In genomic region chr13:110683203-110683883, GRCh38 we compare ENCODE assay signal across 8 cellular contexts. TPM values are rescaled to one million over a fixed set of nuclear protein-coding genes. Genes with fewer than 3 reads are reported as not detected.
DNase-seq lines count a peak whose midpoint lies in the region; ATAC-seq and TF ChIP-seq lines count a peak whose summit lies in the region.

No MANE protein-coding gene starts in this region.

- H3K27me3 Mint-ChIP-seq in activated naive CD4-positive, alpha-beta T cell treated with anti-CD3 and anti-CD28 coated beads, Interleukin-2, amount 10 ng/mL, durations not matched to agents 7 days and 5 days, result no peaks in the 10 kb centered on the region

- ATAC-seq in gastrocnemius medialis, result peak in 1 of 2 donors; percentile 46
- no peak for ATAC-seq in GM21367 (IDR thresholded peaks at IDR 0.05; ENCODE audit: unreplicated experiment)

- H3K4me3 ChIP-seq in fibroblast of mammary gland (ENCODE audit: control insufficient read depth, low read depth, low read length) (no peak overlapping the region), gastrocnemius medialis (no peak overlapping the region), dorsolateral prefrontal cortex (no peak overlapping the region)

- H3K27ac ChIP-seq in gastrocnemius medialis (no peak overlapping the region), dorsolateral prefrontal cortex (peak overlapping the region in 8 of 59 donors; percentile 13 to 38 (median 29))

- no peaks in the 10 kb centered on the region for H3K9me3 Mint-ChIP-seq in activated naive CD4-positive, alpha-beta T cell treated with anti-CD3 and anti-CD28 coated beads, Interleukin-2, amount 10 ng/mL, durations not matched to agents 7 days and 5 days

- no peaks in the 10 kb centered on the region for H3K4me1 ChIP-seq in gastrocnemius medialis

- CTCF ChIA-PET in activated naive CD4-positive, alpha-beta T cell treated with anti-CD3 and anti-CD28 coated beads, Interleukin-2, amount 10 ng/mL, durations not matched to agents 7 days and 5 days (lab: Charles Lee), result interaction anchor here (0.6 to 2.3 kb wide), 12 partner anchors 8 to 197 kb away, joined by 3 to 12 read pairs (median 4); no protein-coding TSS in a partner anchor

- H3K27me3 ChIP-seq in gastrocnemius medialis (no peaks in the 10 kb centered on the region), dorsolateral prefrontal cortex (no peaks in the 10 kb centered on the region)

- no peak overlapping the region for H3K4me3 Mint-ChIP-seq in activated naive CD4-positive, alpha-beta T cell treated with anti-CD3 and anti-CD28 coated beads, Interleukin-2, amount 10 ng/mL, durations not matched to agents 7 days and 5 days

- no peaks in the 10 kb centered on the region for H3K4me1 Mint-ChIP-seq in activated naive CD4-positive, alpha-beta T cell treated with anti-CD3 and anti-CD28 coated beads, Interleukin-2, amount 10 ng/mL, durations not matched to agents 7 days and 5 days

- no peaks in the 10 kb centered on the region for H3K9me3 ChIP-seq in gastrocnemius medialis

- peak overlapping the region; percentile 49 for H3K27ac Mint-ChIP-seq in activated naive CD4-positive, alpha-beta T cell treated with anti-CD3 and anti-CD28 coated beads, Interleukin-2, amount 10 ng/mL, durations not matched to agents 7 days and 5 days

- in situ Hi-C loops in gastrocnemius medialis (cut with MboI; ENCODE audit: low sequenced_read_pairs in 4 of 4), result loop anchor here in 1 of 4 donors (25.0 kb wide), 1 partner anchor 129 kb away; no protein-coding TSS in a partner anchor

- intact Hi-C loops in gastrocnemius medialis (cut with DNase I; ENCODE audit: low total_unique reads), result loop anchor here (2.0 kb wide), 1 partner anchor 135 kb away; no protein-coding TSS in a partner anchor
- intact Hi-C loops in dorsolateral prefrontal cortex (cut with DNase I), result no loop called here

- peak; percentile 36 for TF ChIP-seq CTCF in fibroblast of mammary gland (conservative IDR thresholded peaks at IDR 0.05; ENCODE audit: control insufficient read depth, insufficient read depth, low read depth, low read length)
- TF ChIP-seq CTCF in gastrocnemius medialis (IDR thresholded peaks at IDR 0.05 in 4 of 5, conservative IDR thresholded peaks at IDR 0.05 in 1 of 5), result peak in 3 of 5 experiments; percentile 11 to 39 (median 35)
- TF ChIP-seq CTCF in dorsolateral prefrontal cortex (IDR thresholded peaks at IDR 0.05 in 54 of 56, conservative IDR thresholded peaks at IDR 0.05 in 2 of 56; ENCODE audit: low read depth in 1 of 56, partially characterized antibody in 56 of 56), result peak in 28 of 56 donors; percentile 9 to 61 (median 44)

- peaks cover 34% of the 10 kb centered on the region for H3K36me3 Mint-ChIP-seq in activated naive CD4-positive, alpha-beta T cell treated with anti-CD3 and anti-CD28 coated beads, Interleukin-2, amount 10 ng/mL, durations not matched to agents 7 days and 5 days

- peak; percentile 54 for DNase-seq in activated naive CD4-positive, alpha-beta T cell treated with anti-CD3 and anti-CD28 coated beads, Interleukin-2, amount 10 ng/mL, durations not matched to agents 7 days and 5 days
- no peak for DNase-seq in activated naive CD4-positive, alpha-beta T cell (lab: John Stamatoyannopoulos, UW)
- peak; percentile 22 for DNase-seq in OCI-M1 (lab: John Stamatoyannopoulos, UW)
- DNase-seq in fibroblast of mammary gland (ENCODE audit: low read depth), result peak; percentile 36
- no peak for DNase-seq in gastrocnemius medialis
- DNase-seq in NCI-H446 (lab: John Stamatoyannopoulos, UW), result no peak
- DNase-seq in dorsolateral prefrontal cortex, result no peak

- peaks cover 0 to 40% of the 10 kb centered on the region in 2 donors for H3K36me3 ChIP-seq in gastrocnemius medialis

- TF ChIP-seq POLR2A in gastrocnemius medialis (IDR thresholded peaks at IDR 0.05), result no peak

RNA-seq across cellular contexts. Expression of gene CARS2, which starts 22.6 kb away (rescaled TPM):
- 10 to 100 TPM; 22.5 to 34.8 (median 28.0) TPM for total RNA-seq in gastrocnemius medialis
- total RNA-seq in dorsolateral prefrontal cortex, result 10 to 100 TPM; 36.3 to 70.5 (median 53.2) TPM

RNA-seq across cellular contexts. Expression of gene ING1, which starts 30.2 kb away (rescaled TPM):
- total RNA-seq in gastrocnemius medialis, result 10 to 100 TPM in 2 of 4 donors, 1 to 10 TPM in 2; 5.9 to 18.2 (median 13.5) TPM
- total RNA-seq in dorsolateral prefrontal cortex, result 10 to 100 TPM; 10.1 to 22.6 (median 16.2) TPM

Comparison
In these comparisons a context has a peak if more than half of its experiments do, and no peak if none do; other contexts are left out.
1. DNase-seq: peak in activated naive CD4-positive, alpha-beta T cell treated with anti-CD3 and anti-CD28 coated beads, Interleukin-2, amount 10 ng/mL, durations not matched to agents 7 days and 5 days (single experiment), OCI-M1 (single experiment) and fibroblast of mammary gland (single experiment); none in activated naive CD4-positive, alpha-beta T cell (0 of 4), gastrocnemius medialis (0 of 2), NCI-H446 (0 of 2) and dorsolateral prefrontal cortex (0 of 10).